Comparison of ENCODE assay signal across 3 cellular contexts in the genomic region with DNA sequence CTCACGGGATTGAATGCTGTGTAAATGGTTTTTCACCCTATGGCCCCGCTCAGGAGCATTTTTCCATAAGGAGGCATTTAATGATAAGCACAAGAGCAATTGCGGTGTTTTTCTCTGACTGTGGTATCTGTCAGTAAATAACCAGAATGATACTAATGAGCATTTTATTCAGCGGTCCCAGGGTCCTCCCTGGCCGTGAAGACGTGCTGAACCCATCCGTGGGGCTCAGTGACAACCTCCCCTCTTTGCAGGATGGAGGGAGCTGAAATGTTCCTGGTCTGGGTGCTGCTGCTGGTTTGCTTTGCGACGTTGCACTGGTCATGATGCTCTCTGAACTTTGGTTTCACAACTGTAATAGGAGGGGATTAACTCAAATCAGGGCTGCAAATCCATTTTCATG.
"Had no signal": no experiment of that assay in that cellular context is flagged by ENCODE, and none has a peak within 500 bp of the region (broad histone marks: within the 10 kb centered on the region; RNA-seq: fewer than 3 reads in every experiment).

No MANE protein-coding gene starts in this region.

- H3K4me3 ChIP-seq: GM12878 had no signal

- DNase-seq: GDM1, GF-D8 had no signal

- ATAC-seq: GM12878 had no signal
